10 cellular contexts compared by ENCODE assay signal in genomic region chr19:16830679-16831078, GRCh38. TPM values are rescaled to one million over a fixed set of nuclear protein-coding genes. Genes with fewer than 3 reads are reported as not detected.
DNase-seq lines count a peak whose midpoint lies in the region; ATAC-seq and TF ChIP-seq lines count a peak whose summit lies in the region.
"Had no signal": no experiment of that assay in that cellular context is flagged by ENCODE, and none has a peak within 500 bp of the region (broad histone marks: within the 10 kb centered on the region; RNA-seq: fewer than 3 reads in every experiment).

No MANE protein-coding gene starts in this region.

- H3K4me3 Mint-ChIP-seq in activated naive CD4-positive, alpha-beta T cell treated with anti-CD3 and anti-CD28 coated beads, Interleukin-2, amount 10 ng/mL, durations not matched to agents 7 days and 5 days: peak overlapping the region; percentile 87
- peak overlapping the region; percentile 85 for H3K4me3 Mint-ChIP-seq in activated CD8-positive, alpha-beta T cell treated with anti-CD3 and anti-CD28 coated beads for 36 hours

- H3K4me3 ChIP-seq in subcutaneous abdominal adipose tissue (ENCODE audit: low read depth in 1 of 5, low read length in 5 of 5): peak overlapping the region in 4 of 5 donors; percentile 67 to 81 (median 72)

- CTCF ChIA-PET in activated naive CD4-positive, alpha-beta T cell treated with anti-CD3 and anti-CD28 coated beads, Interleukin-2, amount 10 ng/mL, durations not matched to agents 7 days and 5 days (lab: Charles Lee): no interaction called here
- CTCF ChIA-PET in activated CD8-positive, alpha-beta T cell treated with anti-CD3 and anti-CD28 coated beads for 36 hours (lab: Charles Lee): interaction anchor here (0.6 kb wide), 1 partner anchor 377 kb away, joined by 3 read pairs; no protein-coding TSS in a partner anchor

- no peak for ATAC-seq in activated CD8-positive, alpha-beta T cell treated with anti-CD3 and anti-CD28 coated beads for 36 hours
- ATAC-seq in GM18858 (IDR thresholded peaks at IDR 0.05; ENCODE audit: unreplicated experiment) (no peak), left ventricle myocardium superior (no peak)

- H3K27ac Mint-ChIP-seq in activated naive CD4-positive, alpha-beta T cell treated with anti-CD3 and anti-CD28 coated beads, Interleukin-2, amount 10 ng/mL, durations not matched to agents 7 days and 5 days: no peak overlapping the region
- H3K27ac Mint-ChIP-seq in activated CD8-positive, alpha-beta T cell treated with anti-CD3 and anti-CD28 coated beads for 36 hours: peak overlapping the region; percentile 88

- no peaks in the 10 kb centered on the region for H3K27me3 ChIP-seq in subcutaneous abdominal adipose tissue (ENCODE audit: control insufficient read depth in 5 of 5, insufficient read depth in 4 of 5, low read length in 5 of 5)

- H3K27ac ChIP-seq in subcutaneous abdominal adipose tissue (ENCODE audit: low read depth, low read length): no peak overlapping the region

- H3K9me3 Mint-ChIP-seq in activated naive CD4-positive, alpha-beta T cell treated with anti-CD3 and anti-CD28 coated beads, Interleukin-2, amount 10 ng/mL, durations not matched to agents 7 days and 5 days: no peaks in the 10 kb centered on the region
- H3K9me3 Mint-ChIP-seq in activated CD8-positive, alpha-beta T cell treated with anti-CD3 and anti-CD28 coated beads for 36 hours: no peaks in the 10 kb centered on the region

- TF ChIP-seq CTCF in activated CD8-positive, alpha-beta T cell treated with anti-CD3 and anti-CD28 coated beads for 36 hours (IDR thresholded peaks at IDR 0.05): no peak

- intact Hi-C loops in activated CD8-positive, alpha-beta T cell treated with anti-CD3 and anti-CD28 coated beads for 36 hours (cut with micrococcal nuclease): no loop called here
- intact Hi-C loops in left ventricle myocardium superior (cut with micrococcal nuclease): no loop called here

- H3K27me3 Mint-ChIP-seq in activated naive CD4-positive, alpha-beta T cell treated with anti-CD3 and anti-CD28 coated beads, Interleukin-2, amount 10 ng/mL, durations not matched to agents 7 days and 5 days: peaks cover 17% of the 10 kb centered on the region
- peaks cover 8% of the 10 kb centered on the region for H3K27me3 Mint-ChIP-seq in activated CD8-positive, alpha-beta T cell treated with anti-CD3 and anti-CD28 coated beads for 36 hours

- POLR2A ChIA-PET in activated CD8-positive, alpha-beta T cell treated with anti-CD3 and anti-CD28 coated beads for 36 hours (lab: Charles Lee): interaction anchor here (0.6 to 1.0 kb wide), 2 partner anchors 12 to 664 kb away, joined by 3 read pairs; no protein-coding TSS in a partner anchor

- peak overlapping the region in 3 of 5 donors; percentile 16 to 82 (median 80) for H3K9ac ChIP-seq in subcutaneous abdominal adipose tissue (ENCODE audit: low read length in 5 of 5)

- peaks cover 22% of the 10 kb centered on the region for H3K36me3 Mint-ChIP-seq in activated naive CD4-positive, alpha-beta T cell treated with anti-CD3 and anti-CD28 coated beads, Interleukin-2, amount 10 ng/mL, durations not matched to agents 7 days and 5 days
- peaks cover 23% of the 10 kb centered on the region for H3K36me3 Mint-ChIP-seq in activated CD8-positive, alpha-beta T cell treated with anti-CD3 and anti-CD28 coated beads for 36 hours (ENCODE audit: low read depth)

- no peak for DNase-seq in activated naive CD4-positive, alpha-beta T cell treated with anti-CD3 and anti-CD28 coated beads, Interleukin-2, amount 10 ng/mL, durations not matched to agents 7 days and 5 days
- DNase-seq in activated naive CD4-positive, alpha-beta T cell treated with Interleukin-2 at 50 U/mL for 16 hours: no peak
- DNase-seq in activated CD8-positive, alpha-beta T cell treated with anti-CD3 and anti-CD28 coated beads for 36 hours: no peak
- DNase-seq in hepatic stellate cell (ENCODE audit: low spot score) (peak; percentile 61), left ventricle myocardium superior (no peak)
- DNase-seq in stimulated activated CD4-positive, alpha-beta T cell treated with anti-CD3 and anti-CD28 coated beads, Interleukin-1b, Interleukin-23, amount 100 ng/mL, for 48 hours: no peak
- DNase-seq: retina had no signal

- H3K4me1 ChIP-seq in subcutaneous abdominal adipose tissue (ENCODE audit: control insufficient read depth in 5 of 5, insufficient read depth in 5 of 5, low read length in 5 of 5): peaks cover 5 to 22% (median 17%) of the 10 kb centered on the region in 5 donors

- H3K36me3 ChIP-seq in subcutaneous abdominal adipose tissue (ENCODE audit: control insufficient read depth in 5 of 5, insufficient read depth in 5 of 5, low read length in 5 of 5): peaks cover 0 to 44% (median 32%) of the 10 kb centered on the region in 5 donors

- no peaks in the 10 kb centered on the region for H3K9me3 ChIP-seq in subcutaneous abdominal adipose tissue (ENCODE audit: control insufficient read depth in 5 of 5, low read length in 5 of 5)

- peaks cover 25% of the 10 kb centered on the region for H3K4me1 Mint-ChIP-seq in activated naive CD4-positive, alpha-beta T cell treated with anti-CD3 and anti-CD28 coated beads, Interleukin-2, amount 10 ng/mL, durations not matched to agents 7 days and 5 days
- peaks cover 21% of the 10 kb centered on the region for H3K4me1 Mint-ChIP-seq in activated CD8-positive, alpha-beta T cell treated with anti-CD3 and anti-CD28 coated beads for 36 hours (ENCODE audit: low read depth)

RNA-seq across cellular contexts. Expression of gene SIN3B, which starts 1.5 kb away (rescaled TPM):
- total RNA-seq in activated CD8-positive, alpha-beta T cell treated with anti-CD3 and anti-CD28 coated beads for 36 hours: 10 to 100 TPM; 27.6 to 31.6 TPM
- 26.0 TPM for total RNA-seq in left ventricle myocardium superior

RNA-seq across cellular contexts. Expression of gene F2RL3, which starts 58.1 kb away (rescaled TPM):
- total RNA-seq in activated CD8-positive, alpha-beta T cell treated with anti-CD3 and anti-CD28 coated beads for 36 hours: not detected
- total RNA-seq in left ventricle myocardium superior: 0.30 TPM
- total RNA-seq: temporal lobe had no signal
